28 cellular contexts compared by ENCODE assay signal in genomic region chr14:54498579-54498978, GRCh38.
"Had no signal": no experiment of that assay in that cellular context is flagged by ENCODE, and none has a peak within 500 bp of the region (broad histone marks: within the 10 kb centered on the region; RNA-seq: fewer than 3 reads in every experiment).

No MANE protein-coding gene starts in this region.

- H3K9me3 Mint-ChIP-seq: effector memory CD8-positive, alpha-beta T cell; mesothelial cell of epicardium; naive B cell; neural crest cell; stimulated activated memory B cell treated with anti-CD40 and anti-IgM and Interleukin-4, amounts not matched to agents 10 μg/mL and 1 μg/mL and 100 μg/mL, for 72 hours; stimulated activated naive CD8-positive, alpha-beta T cell treated with anti-CD3 and anti-CD28 coated beads, Interleukin-15, amount 100 ng/mL, for 72 hours; T-helper 1 cell treated with Interleukin-12 subunit alpha and Interleukin-12 subunit beta and Interleukin-4 antibody, amounts not matched to agents 30 μg/mL and 1 μg/mL, for 36 hours had no signal

- H3K9me3 ChIP-seq: sigmoid colon, upper lobe of left lung, vagina had no signal

- H3K4me1 ChIP-seq: sigmoid colon, upper lobe of left lung, vagina had no signal

- H3K27ac Mint-ChIP-seq: activated naive CD8-positive, alpha-beta T cell; effector memory CD8-positive, alpha-beta T cell; mesothelial cell of epicardium; naive B cell; stimulated activated memory B cell treated with anti-CD40 and anti-IgM and Interleukin-4, amounts not matched to agents 10 μg/mL and 1 μg/mL and 100 μg/mL, for 72 hours; T-helper 1 cell treated with Interleukin-12 subunit alpha and Interleukin-12 subunit beta and Interleukin-4 antibody, amounts not matched to agents 30 μg/mL and 1 μg/mL, for 36 hours had no signal

- H3K4me3 ChIP-seq: coronary artery, sigmoid colon, upper lobe of left lung, vagina had no signal

- H3K4me3 Mint-ChIP-seq: activated naive CD8-positive, alpha-beta T cell; effector memory CD8-positive, alpha-beta T cell; mesothelial cell of epicardium; neural crest cell; stimulated activated memory B cell treated with anti-CD40 and anti-IgM and Interleukin-4, amounts not matched to agents 10 μg/mL and 1 μg/mL and 100 μg/mL, for 72 hours; stimulated activated naive CD8-positive, alpha-beta T cell treated with anti-CD3 and anti-CD28 coated beads, Interleukin-15, amount 100 ng/mL, for 72 hours; T-helper 1 cell treated with Interleukin-12 subunit alpha and Interleukin-12 subunit beta and Interleukin-4 antibody, amounts not matched to agents 30 μg/mL and 1 μg/mL, for 36 hours had no signal

- H3K27ac ChIP-seq: coronary artery, sigmoid colon, upper lobe of left lung, vagina, WERI-Rb-1 had no signal

- DNase-seq: activated CD4-positive, alpha-beta T cell treated with anti-CD3 and anti-CD28 coated beads for 48 hours; activated CD4-positive, alpha-beta T cell treated with anti-CD3 and anti-CD28 coated beads, Interleukin-2, amount 50 U/mL, for 48 hours; activated CD8-positive, alpha-beta memory T cell treated with anti-CD3 and anti-CD28 coated beads for 24 hours; activated effector memory CD4-positive, alpha-beta T cell treated with Interleukin-2 at 50 U/mL for 16 hours; activated naive CD4-positive, alpha-beta T cell treated with Interleukin-2 at 50 U/mL for 16 hours; anterior cingulate cortex; cerebellar nuclear complex; effector memory CD8-positive, alpha-beta T cell; foreskin fibroblast; islet precursor cell; naive B cell; sigmoid colon; stimulated activated CD4-positive, alpha-beta T cell treated with anti-CD3 and anti-CD28 coated beads, Interleukin-1b, Interleukin-23, amount 100 ng/mL, for 48 hours; stimulated activated CD4-positive, alpha-beta T cell treated with anti-CD3 and anti-CD28 coated beads, Interleukin-4, amount 100 ng/mL, for 4 hours; stimulated activated CD8-positive, alpha-beta memory T cell treated with anti-CD3 and anti-CD28 coated beads, Interleukin-4, amount 100 ng/mL, for 48 hours; stimulated activated naive CD8-positive, alpha-beta T cell treated with anti-CD3 and anti-CD28 coated beads, Interleukin-15, amount 100 ng/mL, for 72 hours; substantia nigra; T1000; upper lobe of left lung; WERI-Rb-1 had no signal

- H3K4me1 Mint-ChIP-seq: naive B cell; neural crest cell; stimulated activated memory B cell treated with anti-CD40 and anti-IgM and Interleukin-4, amounts not matched to agents 10 μg/mL and 1 μg/mL and 100 μg/mL, for 72 hours had no signal

- H3K36me3 Mint-ChIP-seq: activated naive CD8-positive, alpha-beta T cell; mesothelial cell of epicardium; naive B cell; stimulated activated memory B cell treated with anti-CD40 and anti-IgM and Interleukin-4, amounts not matched to agents 10 μg/mL and 1 μg/mL and 100 μg/mL, for 72 hours had no signal

- H3K27me3 ChIP-seq: sigmoid colon, upper lobe of left lung, vagina had no signal

- H3K36me3 ChIP-seq: sigmoid colon, upper lobe of left lung, vagina, WERI-Rb-1 had no signal

- ATAC-seq: activated CD4-positive, CD25-positive, alpha-beta regulatory T cell treated with anti-CD3 and anti-CD28 coated beads, Interleukin-2, amount 50 U/mL, for 24 hours; effector memory CD8-positive, alpha-beta T cell; stimulated activated memory B cell treated with anti-CD40 and anti-IgM and Interleukin-4, amounts not matched to agents 10 μg/mL and 1 μg/mL and 100 μg/mL, for 72 hours; stimulated activated naive CD8-positive, alpha-beta T cell treated with anti-CD3 and anti-CD28 coated beads, Interleukin-15, amount 100 ng/mL, for 72 hours had no signal
